In the genomic region with DNA sequence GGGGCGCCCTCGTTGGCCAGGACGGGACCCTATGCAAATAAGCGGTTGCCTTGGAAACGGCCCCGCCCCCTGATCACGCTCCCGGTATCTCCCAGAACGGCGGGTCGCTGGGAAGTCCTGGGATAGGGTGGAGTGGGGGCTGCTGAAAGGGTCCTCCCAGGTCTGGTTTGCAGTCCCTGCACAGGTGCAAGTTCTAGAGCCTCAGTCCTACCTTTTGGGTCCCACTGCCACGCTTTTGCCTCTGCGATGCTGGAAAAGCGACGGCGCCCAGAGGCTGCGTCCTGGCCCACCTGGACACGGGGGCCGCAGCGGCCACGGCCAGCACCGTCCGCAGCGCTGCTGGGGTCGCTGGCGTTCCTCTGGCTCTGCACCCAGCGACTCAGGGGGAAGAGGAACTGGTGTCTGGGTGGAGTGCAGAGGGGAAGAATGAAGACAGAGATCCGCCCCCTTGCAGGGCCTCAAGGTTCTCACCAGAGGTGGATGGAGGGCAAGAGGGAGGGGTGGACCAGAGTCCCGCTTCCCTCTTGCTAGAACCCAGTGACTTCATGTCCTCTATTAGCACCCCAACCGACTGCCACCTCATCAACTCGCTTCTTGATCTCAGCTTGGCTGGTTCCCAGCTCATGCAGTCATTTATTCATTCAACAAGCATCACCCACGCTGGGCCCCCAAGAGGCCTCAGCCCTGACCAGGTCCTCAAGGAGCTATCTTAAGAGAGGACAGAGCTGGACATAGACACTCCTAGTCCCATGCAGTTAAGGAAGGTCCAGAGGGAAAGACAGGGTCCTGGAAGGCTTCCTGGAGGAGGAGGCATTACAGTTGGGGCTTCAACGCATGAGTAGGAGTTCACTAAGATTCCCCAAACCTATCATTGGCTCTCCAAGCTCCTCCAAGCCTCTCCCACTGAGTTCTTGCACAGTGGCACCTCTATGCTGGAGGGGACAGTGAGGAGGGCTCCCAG, we compare ENCODE assay signal across 8 cellular contexts. TPM values are rescaled to one million over a fixed set of nuclear protein-coding genes. Genes with fewer than 3 reads are reported as not detected.
DNase-seq lines count a peak whose midpoint lies in the region; ATAC-seq and TF ChIP-seq lines count a peak whose summit lies in the region.

TSS of gene LRRC25 (minus strand) at position 381 of the 961 bp plus-strand sequence. CDS start 659 bp downstream, outside the sequence.

- H3K9me3 ChIP-seq in CD4-positive, CD25-positive, alpha-beta regulatory T cell (ENCODE audit: control insufficient read depth in 2 of 2, low read length in 2 of 2): no peaks in the 10 kb centered on the region
- H3K9me3 ChIP-seq in colonic mucosa (no peaks in the 10 kb centered on the region), mucosa of rectum (ENCODE audit: control insufficient read depth in 2 of 2, low read length in 2 of 2) (no peaks in the 10 kb centered on the region)

- H3K4me3 Mint-ChIP-seq in CD4-positive, CD25-positive, alpha-beta regulatory T cell: no peak within 1 kb of the TSS

- peak; percentile 61 to 69 for ATAC-seq in CD4-positive, CD25-positive, alpha-beta regulatory T cell (ENCODE audit: low read depth in 2 of 2)
- ATAC-seq in GM21528 (IDR thresholded peaks at IDR 0.05; ENCODE audit: low FRiP score, unreplicated experiment): no peak

- H3K4me1 Mint-ChIP-seq in CD4-positive, CD25-positive, alpha-beta regulatory T cell: peaks cover 0 to 9% (median 4%) of the 10 kb centered on the region in 4 donors

- no peak for TF ChIP-seq RAD21 in Ishikawa (IDR thresholded peaks at IDR 0.05; ENCODE audit: low read depth)

- peak within 1 kb of the TSS; percentile 50 to 55 for H3K9ac ChIP-seq in colonic mucosa (ENCODE audit: low read depth in 2 of 2, low read length in 2 of 2)
- peak within 1 kb of the TSS in 1 of 2 donors; percentile 23 for H3K9ac ChIP-seq in mucosa of rectum (ENCODE audit: low read depth in 1 of 2, low read length in 2 of 2)

- intact Hi-C loops in colonic mucosa (cut with DNase I): no loop called here

- no peak within 1 kb of the TSS for H3K4me3 ChIP-seq in CD4-positive, CD25-positive, alpha-beta regulatory T cell (ENCODE audit: low read depth, low read length)
- H3K4me3 ChIP-seq in colonic mucosa (peak within 1 kb of the TSS; percentile 33), mucosa of rectum (ENCODE audit: low read length in 2 of 2) (peak within 1 kb of the TSS; percentile 12 to 57)

- peaks cover 4% of the 10 kb centered on the region for H3K27me3 ChIP-seq in CD4-positive, CD25-positive, alpha-beta regulatory T cell (ENCODE audit: control insufficient read depth, insufficient read depth, low read length)
- H3K27me3 ChIP-seq in colonic mucosa (peaks cover 10% of the 10 kb centered on the region), mucosa of rectum (ENCODE audit: control insufficient read depth in 2 of 2, insufficient read depth in 2 of 2, low read length in 2 of 2) (peaks cover 4% of the 10 kb centered on the region in 2 donors)

- no peaks in the 10 kb centered on the region for H3K36me3 ChIP-seq in CD4-positive, CD25-positive, alpha-beta regulatory T cell (ENCODE audit: control insufficient read depth, insufficient read depth, low read length)
- H3K36me3 ChIP-seq in colonic mucosa (no peaks in the 10 kb centered on the region), mucosa of rectum (ENCODE audit: control insufficient read depth in 2 of 2, insufficient read depth in 2 of 2, low read length in 2 of 2) (no peaks in the 10 kb centered on the region)

- peaks cover 48% of the 10 kb centered on the region for H3K27me3 Mint-ChIP-seq in CD4-positive, CD25-positive, alpha-beta regulatory T cell

- DNase-seq in CD4-positive, CD25-positive, alpha-beta regulatory T cell: peak in 1 of 3 donors; percentile 38
- DNase-seq in colonic mucosa (no peak), OCI-M2 (lab: John Stamatoyannopoulos, UW; ENCODE audit: unreplicated experiment) (no peak), SHP77 (lab: John Stamatoyannopoulos, UW) (no peak), SW 1271 (lab: John Stamatoyannopoulos, UW) (no peak)

- H3K36me3 Mint-ChIP-seq in CD4-positive, CD25-positive, alpha-beta regulatory T cell: no peaks in the 10 kb centered on the region

- H3K27ac ChIP-seq in CD4-positive, CD25-positive, alpha-beta regulatory T cell (ENCODE audit: insufficient read depth, low read length, poor library complexity, severe bottlenecking): no peak within 1 kb of the TSS
- H3K27ac ChIP-seq in colonic mucosa: no peak within 1 kb of the TSS
- H3K27ac ChIP-seq in mucosa of rectum (ENCODE audit: low read depth in 2 of 2, low read length in 2 of 2): peak within 1 kb of the TSS in 1 of 2 donors; percentile 35

- no peaks in the 10 kb centered on the region for H3K9me3 Mint-ChIP-seq in CD4-positive, CD25-positive, alpha-beta regulatory T cell

- TF ChIP-seq EP300 in Ishikawa (IDR thresholded peaks at IDR 0.05; ENCODE audit: borderline replicate concordance): no peak

- peaks cover 8% of the 10 kb centered on the region for H3K4me1 ChIP-seq in CD4-positive, CD25-positive, alpha-beta regulatory T cell (ENCODE audit: control insufficient read depth, insufficient read depth, low read length, poor library complexity, severe bottlenecking)
- H3K4me1 ChIP-seq in colonic mucosa (peaks cover 6% of the 10 kb centered on the region), mucosa of rectum (ENCODE audit: control insufficient read depth in 2 of 2, insufficient read depth in 2 of 2, low read length in 2 of 2) (peaks cover 6 to 7% of the 10 kb centered on the region in 2 donors)

- TF ChIP-seq CTCF in colonic mucosa (IDR thresholded peaks at IDR 0.05): no peak

- H3K27ac Mint-ChIP-seq in CD4-positive, CD25-positive, alpha-beta regulatory T cell: peak within 1 kb of the TSS in 1 of 3 donors; percentile 12

TF ChIP-seq in Ishikawa, 13 proteins besides CTCF, POLR2A, EP300 and RAD21:
- TF ChIP-seq, protein P1, sequence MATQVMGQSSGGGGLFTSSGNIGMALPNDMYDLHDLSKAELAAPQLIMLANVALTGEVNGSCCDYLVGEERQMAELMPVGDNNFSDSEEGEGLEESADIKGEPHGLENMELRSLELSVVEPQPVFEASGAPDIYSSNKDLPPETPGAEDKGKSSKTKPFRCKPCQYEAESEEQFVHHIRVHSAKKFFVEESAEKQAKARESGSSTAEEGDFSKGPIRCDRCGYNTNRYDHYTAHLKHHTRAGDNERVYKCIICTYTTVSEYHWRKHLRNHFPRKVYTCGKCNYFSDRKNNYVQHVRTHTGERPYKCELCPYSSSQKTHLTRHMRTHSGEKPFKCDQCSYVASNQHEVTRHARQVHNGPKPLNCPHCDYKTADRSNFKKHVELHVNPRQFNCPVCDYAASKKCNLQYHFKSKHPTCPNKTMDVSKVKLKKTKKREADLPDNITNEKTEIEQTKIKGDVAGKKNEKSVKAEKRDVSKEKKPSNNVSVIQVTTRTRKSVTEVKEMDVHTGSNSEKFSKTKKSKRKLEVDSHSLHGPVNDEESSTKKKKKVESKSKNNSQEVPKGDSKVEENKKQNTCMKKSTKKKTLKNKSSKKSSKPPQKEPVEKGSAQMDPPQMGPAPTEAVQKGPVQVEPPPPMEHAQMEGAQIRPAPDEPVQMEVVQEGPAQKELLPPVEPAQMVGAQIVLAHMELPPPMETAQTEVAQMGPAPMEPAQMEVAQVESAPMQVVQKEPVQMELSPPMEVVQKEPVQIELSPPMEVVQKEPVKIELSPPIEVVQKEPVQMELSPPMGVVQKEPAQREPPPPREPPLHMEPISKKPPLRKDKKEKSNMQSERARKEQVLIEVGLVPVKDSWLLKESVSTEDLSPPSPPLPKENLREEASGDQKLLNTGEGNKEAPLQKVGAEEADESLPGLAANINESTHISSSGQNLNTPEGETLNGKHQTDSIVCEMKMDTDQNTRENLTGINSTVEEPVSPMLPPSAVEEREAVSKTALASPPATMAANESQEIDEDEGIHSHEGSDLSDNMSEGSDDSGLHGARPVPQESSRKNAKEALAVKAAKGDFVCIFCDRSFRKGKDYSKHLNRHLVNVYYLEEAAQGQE (IDR thresholded peaks at IDR 0.05; ENCODE audit: low read depth): no peak
- TF ChIP-seq CEBPB (IDR thresholded peaks at IDR 0.05): no peak
- no peak for TF ChIP-seq EGR1 (IDR thresholded peaks at IDR 0.05)
- 0 out of 2 replicates have a peak, but pooled peaks have one; percentile 67 for TF ChIP-seq ZBTB7A (IDR thresholded peaks at IDR 0.05; ENCODE audit: low read depth)
- no peak for TF ChIP-seq NFIC (IDR thresholded peaks at IDR 0.05)
- TF ChIP-seq MAX (IDR thresholded peaks at IDR 0.05): no peak
- TF ChIP-seq YY1 (IDR thresholded peaks at IDR 0.05; ENCODE audit: low read depth): no peak
TF ChIP-seq in Ishikawa: peak in this region for 1.

RNA-seq across cellular contexts. Expression of gene LRRC25, which starts in this region (rescaled TPM):
- not detected for total RNA-seq in CD4-positive, CD25-positive, alpha-beta regulatory T cell
- under 1 TPM in 3 of 4 donors, not detected in 1; 0.09 to 0.79 (median 0.25) TPM for polyA plus RNA-seq in CD4-positive, CD25-positive, alpha-beta regulatory T cell
- total RNA-seq in colonic mucosa: 1 to 10 TPM; 1.4 to 3.9 TPM

Comparison
In these comparisons a context has a peak if more than half of its experiments do, and no peak if none do; other contexts are left out.
1. Peak in ATAC-seq in CD4-positive, CD25-positive, alpha-beta regulatory T cell; RNA of the gene not detected or under 1 TPM.